Comparison of ENCODE assay signal across 7 cellular contexts in genomic region chr4:116233971-116234370, GRCh38.
"Had no signal": no experiment of that assay in that cellular context is flagged by ENCODE, and none has a peak within 500 bp of the region (broad histone marks: within the 10 kb centered on the region; RNA-seq: fewer than 3 reads in every experiment).

No MANE protein-coding gene starts in this region.

- DNase-seq: GM23248, H9, HCEC 1CT, IMR-90 had no signal

- H3K4me3 ChIP-seq: GM23248 had no signal

- H3K27ac ChIP-seq: GM23248 had no signal

- H3K9ac ChIP-seq: GM23248 had no signal

- FAIRE-seq: H1, H54, HTR-8/SVneo had no signal
